In genomic region chr1:230725256-230726012, GRCh38 we compare ENCODE assay signal across 1 cellular context.
A peak's percentile ranks its signal among the peaks of the same experiment; 100 is the strongest.
TF ChIP-seq lines count a peak whose summit lies in the region.

No MANE protein-coding gene starts in this region.

TF ChIP-seq in HepG2, 621 proteins besides CTCF, POLR2A, EP300 and RAD21 (continued from another document and continues in another):
- TF ChIP-seq ZNF280B (CRISPR knock-in tag; IDR thresholded peaks at IDR 0.05; ENCODE audit: borderline replicate concordance): no peak
- no peak for TF ChIP-seq ZNF431 (CRISPR knock-in tag; IDR thresholded peaks at IDR 0.05; ENCODE audit: borderline replicate concordance, low read depth)
- TF ChIP-seq KDM5B (CRISPR knock-in tag; IDR thresholded peaks at IDR 0.05; ENCODE audit: borderline replicate concordance): no peak
- no peak for TF ChIP-seq ZNF558 (CRISPR knock-in tag; IDR thresholded peaks at IDR 0.05; ENCODE audit: borderline replicate concordance)
- no peak for TF ChIP-seq ZNF83 (CRISPR knock-in tag; IDR thresholded peaks at IDR 0.05; ENCODE audit: borderline replicate concordance)
- no peak for TF ChIP-seq MAFK (conservative IDR thresholded peaks at IDR 0.05 in 1 of 2, IDR thresholded peaks at IDR 0.05 in 1 of 2; ENCODE audit: low read length in 2 of 2)
- TF ChIP-seq HMGA1 (CRISPR knock-in tag; conservative IDR thresholded peaks at IDR 0.05): no peak
- TF ChIP-seq LBX2 (CRISPR knock-in tag; IDR thresholded peaks at IDR 0.05; ENCODE audit: borderline replicate concordance): no peak
- no peak for TF ChIP-seq STAT5B (CRISPR knock-in tag; IDR thresholded peaks at IDR 0.05)
- TF ChIP-seq SMAD9 (CRISPR knock-in tag; IDR thresholded peaks at IDR 0.05): no peak
- no peak for TF ChIP-seq ZMAT3 (CRISPR knock-in tag; conservative IDR thresholded peaks at IDR 0.05)
- TF ChIP-seq TERF1 (CRISPR knock-in tag; IDR thresholded peaks at IDR 0.05): no peak
- TF ChIP-seq THAP8 (CRISPR knock-in tag; IDR thresholded peaks at IDR 0.05; ENCODE audit: borderline replicate concordance): no peak
- TF ChIP-seq BCL3 (CRISPR knock-in tag; IDR thresholded peaks at IDR 0.05): no peak
- peak; percentile 71; the same call in 1 of the 2 replicates for TF ChIP-seq FOXJ3 (CRISPR knock-in tag; IDR thresholded peaks at IDR 0.05; ENCODE audit: borderline replicate concordance)
- TF ChIP-seq REXO4 (CRISPR knock-in tag; IDR thresholded peaks at IDR 0.05; ENCODE audit: borderline replicate concordance): no peak
- TF ChIP-seq ZNF335 (CRISPR knock-in tag; IDR thresholded peaks at IDR 0.05): no peak
- TF ChIP-seq PHF21A (CRISPR knock-in tag; IDR thresholded peaks at IDR 0.05): peak; percentile 83
- peak; percentile 75 for TF ChIP-seq POGZ (CRISPR knock-in tag; IDR thresholded peaks at IDR 0.05)
- TF ChIP-seq SNAPC4 (CRISPR knock-in tag; IDR thresholded peaks at IDR 0.05): no peak
- peak; percentile 51 for TF ChIP-seq GATAD1 (CRISPR knock-in tag; IDR thresholded peaks at IDR 0.05)
- no peak for TF ChIP-seq TBL1XR1 (IDR thresholded peaks at IDR 0.05; ENCODE audit: borderline replicate concordance, low read length, partially characterized antibody)
- peak; percentile 75; the same call in 1 of the 2 replicates for TF ChIP-seq EHMT2 (IDR thresholded peaks at IDR 0.05; ENCODE audit: borderline replicate concordance, low read depth, low read length)
- TF ChIP-seq HNF1B (CRISPR knock-in tag; IDR thresholded peaks at IDR 0.05): 0 out of 2 replicates have a peak, but pooled peaks have one; percentile 22
- no peak for TF ChIP-seq IRF1 (CRISPR knock-in tag; IDR thresholded peaks at IDR 0.05; ENCODE audit: low read depth)
- TF ChIP-seq CENPX (CRISPR knock-in tag; IDR thresholded peaks at IDR 0.05): no peak
- no peak for TF ChIP-seq AGO2 (optimal IDR thresholded peaks at IDR 0.05; ENCODE audit: low read depth, low read length)
- no peak for TF ChIP-seq LCORL (IDR thresholded peaks at IDR 0.05)
- no peak for TF ChIP-seq LCORL (CRISPR knock-in tag; IDR thresholded peaks at IDR 0.05)
- TF ChIP-seq RBAK (CRISPR knock-in tag; IDR thresholded peaks at IDR 0.05): no peak
- no peak for TF ChIP-seq NRL (CRISPR knock-in tag; IDR thresholded peaks at IDR 0.05; ENCODE audit: borderline replicate concordance)
- TF ChIP-seq AKNA (CRISPR knock-in tag; IDR thresholded peaks at IDR 0.05; ENCODE audit: borderline replicate concordance): no peak
- TF ChIP-seq ZNF784 (CRISPR knock-in tag; IDR thresholded peaks at IDR 0.05; ENCODE audit: borderline replicate concordance): no peak
- no peak for TF ChIP-seq ATAD3A (CRISPR knock-in tag; IDR thresholded peaks at IDR 0.05)
- no peak for TF ChIP-seq AGO1 (IDR thresholded peaks at IDR 0.05; ENCODE audit: low read depth, low read length, poor library complexity, severe bottlenecking)
- no peak for TF ChIP-seq TCF7L2 (IDR thresholded peaks at IDR 0.05; ENCODE audit: low read depth, low read length)
- TF ChIP-seq HDAC2 (CRISPR knock-in tag; IDR thresholded peaks at IDR 0.05): peak; percentile 85
